In the genomic region with DNA sequence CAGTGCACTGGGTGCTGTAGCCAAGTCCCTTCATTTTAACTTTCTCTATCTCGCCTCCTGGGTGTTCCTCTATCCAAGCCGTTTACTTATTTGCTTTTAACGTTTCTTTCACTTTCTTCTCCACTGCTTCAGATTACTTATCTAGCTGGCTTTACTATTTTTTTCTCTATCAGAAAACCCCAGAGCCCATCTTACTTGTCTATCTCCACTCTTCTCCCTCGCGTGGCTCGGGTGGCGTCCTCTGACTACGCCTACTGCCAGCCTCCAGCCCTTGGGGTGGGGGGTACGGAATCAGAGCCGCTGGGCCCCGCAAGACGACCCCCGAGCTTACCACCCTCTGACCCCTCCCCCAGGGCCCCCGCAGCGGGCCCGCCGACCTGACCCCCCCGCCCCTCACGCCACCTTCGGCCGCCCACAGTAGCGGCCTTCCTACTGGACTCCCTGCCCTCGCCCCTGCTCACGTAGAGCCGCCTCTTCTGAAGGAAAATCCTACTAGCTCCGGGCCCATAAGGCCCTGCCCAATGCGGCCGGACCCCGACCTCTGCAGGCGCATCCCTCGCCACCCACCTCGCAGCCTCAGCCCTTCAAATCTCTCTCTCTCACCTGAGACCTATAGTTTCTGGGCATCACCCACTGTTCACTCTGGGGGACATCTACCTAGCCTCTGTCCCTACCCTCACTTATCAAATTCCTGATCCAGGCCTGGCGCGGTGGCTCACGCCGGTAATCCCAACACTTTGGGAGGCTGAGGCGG, we compare ENCODE assay signal across 8 cellular contexts. TPM values are rescaled to one million over a fixed set of nuclear protein-coding genes. Genes with fewer than 3 reads are reported as not detected.
DNase-seq lines count a peak whose midpoint lies in the region; ATAC-seq and TF ChIP-seq lines count a peak whose summit lies in the region.

No MANE protein-coding gene starts in this region.

- DNase-seq in GM13976 (ENCODE audit: low spot score) (peak; percentile 60), RPMI8226 (peak; percentile 44), fibroblast of the aortic adventitia (ENCODE audit: low read depth) (peak; percentile 22), renal cortical epithelial cell (ENCODE audit: low read depth) (peak; percentile 13), COLO668 (lab: John Stamatoyannopoulos, UW; ENCODE audit: unreplicated experiment) (no peak)
- DNase-seq in activated CD8-positive, alpha-beta memory T cell treated with anti-CD3 and anti-CD28 coated beads, Interleukin-2, amount 50 U/mL, for 4 hours, result no peak
- no peak for DNase-seq in activated CD4-positive, alpha-beta T cell treated with anti-CD3 and anti-CD28 coated beads for 4 hours

- TF ChIP-seq CTCF in GM13976 (IDR thresholded peaks at IDR 0.05; ENCODE audit: borderline replicate concordance, control extremely low read depth, extremely low read depth, insufficient read depth, missing control alignments) (no peak), fibroblast of the aortic adventitia (IDR thresholded peaks at IDR 0.05; ENCODE audit: insufficient read depth, low read length) (no peak)

- in situ Hi-C loops in GM13976 (cut with MboI; ENCODE audit: low sequenced_read_pairs, unreplicated experiment), result no loop called here

- no peak for ATAC-seq in HG02642 (IDR thresholded peaks at IDR 0.05; ENCODE audit: poor library complexity, unreplicated experiment)

- peak overlapping the region; percentile 89 for H3K4me3 ChIP-seq in fibroblast of the aortic adventitia (ENCODE audit: low read depth, low read length)

RNA-seq across cellular contexts. Expression of a gene that starts 1.0 kb away (rescaled TPM):
- total RNA-seq in fibroblast of the aortic adventitia (ENCODE audit: low replicate concordance), result 32.1 and 65.6 TPM in 2 replicates
- 42.0 and 104 TPM in 2 replicates for total RNA-seq in renal cortical epithelial cell

RNA-seq across cellular contexts. Expression of a gene that starts 10.8 kb away (rescaled TPM):
- total RNA-seq in fibroblast of the aortic adventitia (ENCODE audit: low replicate concordance), result not detected in 2 replicates
- total RNA-seq in renal cortical epithelial cell, result not detected in 2 replicates

RNA-seq across cellular contexts. Expression of a gene that starts 25.5 kb away (rescaled TPM):
- total RNA-seq in fibroblast of the aortic adventitia (ENCODE audit: low replicate concordance), result 2.7 and 5.2 TPM in 2 replicates
- 2.1 and 5.8 TPM in 2 replicates for total RNA-seq in renal cortical epithelial cell

RNA-seq across cellular contexts. Expression of a gene that starts 29.8 kb away (rescaled TPM):
- not detected in 2 replicates for total RNA-seq in fibroblast of the aortic adventitia (ENCODE audit: low replicate concordance)
- total RNA-seq in renal cortical epithelial cell, result not detected in 2 replicates

RNA-seq across cellular contexts. Expression of a gene that starts 32.8 kb away (rescaled TPM):
- 22.7 and 42.4 TPM in 2 replicates for total RNA-seq in fibroblast of the aortic adventitia (ENCODE audit: low replicate concordance)
- 26.4 and 143 TPM in 2 replicates for total RNA-seq in renal cortical epithelial cell

Comparison
In these comparisons a context has a peak if more than half of its experiments do, and no peak if none do; other contexts are left out.
1. DNase-seq: peak in GM13976 (single experiment), RPMI8226 (single experiment), fibroblast of the aortic adventitia (single experiment) and renal cortical epithelial cell (single experiment); none in COLO668 (single experiment), activated CD8-positive, alpha-beta memory T cell treated with anti-CD3 and anti-CD28 coated beads, Interleukin-2, amount 50 U/mL, for 4 hours (single experiment) and activated CD4-positive, alpha-beta T cell treated with anti-CD3 and anti-CD28 coated beads for 4 hours (0 of 2).